ENCODE assay signal across 15 cellular contexts in genomic region chr2:207416111-207416510, GRCh38.
"Had no signal": no experiment of that assay in that cellular context is flagged by ENCODE, and none has a peak within 500 bp of the region (broad histone marks: within the 10 kb centered on the region; RNA-seq: fewer than 3 reads in every experiment).

No MANE protein-coding gene starts in this region.

- H3K36me3 ChIP-seq: adrenal gland, suprapubic skin had no signal

- H3K27me3 ChIP-seq: adrenal gland, suprapubic skin had no signal

- DNase-seq: activated CD4-positive, alpha-beta T cell treated with anti-CD3 and anti-CD28 coated beads, Interleukin-2, amount 10 ng/mL, durations not matched to agents 24 days and 14 days; activated CD8-positive, alpha-beta memory T cell treated with anti-CD3 and anti-CD28 coated beads for 24 hours; activated naive CD4-positive, alpha-beta T cell treated with anti-CD3 and anti-CD28 coated beads, Interleukin-2, amount 10 ng/mL, durations not matched to agents 7 days and 5 days; activated T-cell treated with anti-CD3 and anti-CD28 coated beads for 4 hours; adrenal gland; effector memory CD4-positive, alpha-beta T cell; foreskin fibroblast; mucosa of descending colon; natural killer cell; nucleus accumbens; psoas muscle; stimulated activated naive CD4-positive, alpha-beta T cell; T-cell had no signal

- H3K27ac ChIP-seq: adrenal gland, psoas muscle, suprapubic skin had no signal

- H3K4me1 ChIP-seq: adrenal gland, psoas muscle, suprapubic skin had no signal

- ATAC-seq: mucosa of descending colon, natural killer cell, psoas muscle, sciatic nerve, T-cell had no signal

- H3K9me3 ChIP-seq: adrenal gland, mucosa of descending colon, psoas muscle, suprapubic skin had no signal

- H3K4me3 ChIP-seq: adrenal gland, mucosa of descending colon, psoas muscle, suprapubic skin had no signal
